Comparison of ENCODE assay signal across 11 cellular contexts in genomic region chr5:83831834-83832233, GRCh38.
"Had no signal": no experiment of that assay in that cellular context is flagged by ENCODE, and none has a peak within 500 bp of the region (broad histone marks: within the 10 kb centered on the region; RNA-seq: fewer than 3 reads in every experiment).

No MANE protein-coding gene starts in this region.

- H3K4me2 ChIP-seq: GM23338 had no signal

- H3K9ac ChIP-seq: GM23248 had no signal

- H2AFZ ChIP-seq: GM23248, GM23338 had no signal

- H3K4me1 ChIP-seq: HAP-1 had no signal

- FAIRE-seq: H1, H54 had no signal

- ATAC-seq: GM23338, HCT116 had no signal

- DNase-seq: GM23248, GOT3, H7, H9, HCEC 1CT, HFFc6 had no signal

- H3K4me3 ChIP-seq: GM23248, GM23338, HAP-1 had no signal

- H3K27ac ChIP-seq: GM23248 had no signal

- H3K36me3 ChIP-seq: HAP-1 had no signal

- H3K9me3 ChIP-seq: HAP-1 had no signal
